9 cellular contexts compared by ENCODE assay signal in genomic region chrX:110167952-110168451, GRCh38.
DNase-seq lines count a peak whose midpoint lies in the region; ATAC-seq and TF ChIP-seq lines count a peak whose summit lies in the region.
"Had no signal": no experiment of that assay in that cellular context is flagged by ENCODE, and none has a peak within 500 bp of the region (broad histone marks: within the 10 kb centered on the region; RNA-seq: fewer than 3 reads in every experiment).

No MANE protein-coding gene starts in this region.

- H3K4me3 ChIP-seq in kidney epithelial cell (ENCODE audit: low read depth, low read length), result no peak overlapping the region

- POLR2A ChIA-PET in activated naive CD8-positive, alpha-beta T cell treated with anti-CD3 and anti-CD28 coated beads, Interleukin-2, amount 10 ng/mL, durations not matched to agents 7 days and 5 days (lab: Charles Lee), result no interaction called here

- no peak overlapping the region for H3K27ac Mint-ChIP-seq in activated naive CD8-positive, alpha-beta T cell treated with anti-CD3 and anti-CD28 coated beads, Interleukin-2, amount 10 ng/mL, durations not matched to agents 7 days and 5 days
- H3K27ac Mint-ChIP-seq in stimulated activated memory B cell treated with anti-CD40 and anti-IgM and Interleukin-4, amounts not matched to agents 10 μg/mL and 1 μg/mL and 100 μg/mL, for 72 hours, result no peak overlapping the region
- H3K27ac Mint-ChIP-seq: activated B cell treated with CpG ODN at 0.5 μM for 24 hours had no signal

- TF ChIP-seq CTCF in kidney epithelial cell (IDR thresholded peaks at IDR 0.05; ENCODE audit: insufficient read depth, low read length, poor library complexity, severe bottlenecking), result peak; percentile 61

- peaks cover 8% of the 10 kb centered on the region for H3K36me3 Mint-ChIP-seq in activated naive CD8-positive, alpha-beta T cell treated with anti-CD3 and anti-CD28 coated beads, Interleukin-2, amount 10 ng/mL, durations not matched to agents 7 days and 5 days
- H3K36me3 Mint-ChIP-seq in stimulated activated memory B cell treated with anti-CD40 and anti-IgM and Interleukin-4, amounts not matched to agents 10 μg/mL and 1 μg/mL and 100 μg/mL, for 72 hours, result peaks cover 22% of the 10 kb centered on the region

- no peaks in the 10 kb centered on the region for H3K9me3 Mint-ChIP-seq in activated naive CD8-positive, alpha-beta T cell treated with anti-CD3 and anti-CD28 coated beads, Interleukin-2, amount 10 ng/mL, durations not matched to agents 7 days and 5 days
- no peaks in the 10 kb centered on the region for H3K9me3 Mint-ChIP-seq in stimulated activated memory B cell treated with anti-CD40 and anti-IgM and Interleukin-4, amounts not matched to agents 10 μg/mL and 1 μg/mL and 100 μg/mL, for 72 hours
- H3K9me3 Mint-ChIP-seq: activated B cell treated with CpG ODN at 0.5 μM for 24 hours had no signal

- peaks cover 2% of the 10 kb centered on the region for H3K4me1 Mint-ChIP-seq in activated naive CD8-positive, alpha-beta T cell treated with anti-CD3 and anti-CD28 coated beads, Interleukin-2, amount 10 ng/mL, durations not matched to agents 7 days and 5 days
- peaks cover 29% of the 10 kb centered on the region for H3K4me1 Mint-ChIP-seq in stimulated activated memory B cell treated with anti-CD40 and anti-IgM and Interleukin-4, amounts not matched to agents 10 μg/mL and 1 μg/mL and 100 μg/mL, for 72 hours

- in situ Hi-C loops in SK-MEL-5 (cut with HindIII; ENCODE audit: low pct_unique_long_range_greater_than_20kb, low sequenced_read_pairs), result no loop called here

- H3K36me3 ChIP-seq in kidney epithelial cell (ENCODE audit: control insufficient read depth, insufficient read depth, low read length), result no peaks in the 10 kb centered on the region

- ATAC-seq in GM18502 (IDR thresholded peaks at IDR 0.05; ENCODE audit: poor library complexity, unreplicated experiment), result peak; percentile 31
- ATAC-seq in activated naive CD8-positive, alpha-beta T cell treated with anti-CD3 and anti-CD28 coated beads, Interleukin-2, amount 10 ng/mL, durations not matched to agents 7 days and 5 days (ENCODE audit: low read depth), result peak; percentile 54
- ATAC-seq in stimulated activated memory B cell treated with anti-CD40 and anti-IgM and Interleukin-4, amounts not matched to agents 10 μg/mL and 1 μg/mL and 100 μg/mL, for 72 hours, result no peak

- DNase-seq in SK-MEL-5 (ENCODE audit: low read depth, low spot score) (peak; percentile 60), kidney epithelial cell (ENCODE audit: low read depth) (no peak), NOMO-1 treated with dmso at 0.1 percent for 144 hours (lab: John Stamatoyannopoulos, UW; ENCODE audit: unreplicated experiment) (no peak), NCI-H1417 treated with DMSO at 0.1 percent for 48 hours (lab: John Stamatoyannopoulos, UW) (no peak)
- peak; percentile 46 for DNase-seq in activated naive CD8-positive, alpha-beta T cell treated with anti-CD3 and anti-CD28 coated beads, Interleukin-2, amount 10 ng/mL, durations not matched to agents 7 days and 5 days
- DNase-seq in stimulated activated CD8-positive, alpha-beta memory T cell treated with anti-CD3 and anti-CD28 coated beads, Interleukin-7, amount 100 ng/mL, for 4 hours (ENCODE audit: low read depth in 2 of 2), result peak; percentile 17 to 39
- DNase-seq: activated B cell treated with CpG ODN at 0.5 μM for 24 hours had no signal

- no peaks in the 10 kb centered on the region for H3K27me3 ChIP-seq in kidney epithelial cell (ENCODE audit: control insufficient read depth, insufficient read depth, low read length)

- no peak overlapping the region for H3K4me3 Mint-ChIP-seq in activated naive CD8-positive, alpha-beta T cell treated with anti-CD3 and anti-CD28 coated beads, Interleukin-2, amount 10 ng/mL, durations not matched to agents 7 days and 5 days
- H3K4me3 Mint-ChIP-seq in stimulated activated memory B cell treated with anti-CD40 and anti-IgM and Interleukin-4, amounts not matched to agents 10 μg/mL and 1 μg/mL and 100 μg/mL, for 72 hours, result no peak overlapping the region
- H3K4me3 Mint-ChIP-seq: activated B cell treated with CpG ODN at 0.5 μM for 24 hours had no signal

- H3K27me3 Mint-ChIP-seq in activated naive CD8-positive, alpha-beta T cell treated with anti-CD3 and anti-CD28 coated beads, Interleukin-2, amount 10 ng/mL, durations not matched to agents 7 days and 5 days, result no peaks in the 10 kb centered on the region
- no peaks in the 10 kb centered on the region for H3K27me3 Mint-ChIP-seq in stimulated activated memory B cell treated with anti-CD40 and anti-IgM and Interleukin-4, amounts not matched to agents 10 μg/mL and 1 μg/mL and 100 μg/mL, for 72 hours
- H3K27me3 Mint-ChIP-seq: activated B cell treated with CpG ODN at 0.5 μM for 24 hours had no signal

Comparison
In these comparisons a context has a peak if more than half of its experiments do, and no peak if none do; other contexts are left out.
1. DNase-seq: peak in SK-MEL-5 (single experiment), activated naive CD8-positive, alpha-beta T cell treated with anti-CD3 and anti-CD28 coated beads, Interleukin-2, amount 10 ng/mL, durations not matched to agents 7 days and 5 days (single experiment) and stimulated activated CD8-positive, alpha-beta memory T cell treated with anti-CD3 and anti-CD28 coated beads, Interleukin-7, amount 100 ng/mL, for 4 hours (2 of 2); none in kidney epithelial cell (single experiment), NOMO-1 treated with dmso at 0.1 percent for 144 hours (single experiment) and NCI-H1417 treated with DMSO at 0.1 percent for 48 hours (single experiment).